In the genomic region with DNA sequence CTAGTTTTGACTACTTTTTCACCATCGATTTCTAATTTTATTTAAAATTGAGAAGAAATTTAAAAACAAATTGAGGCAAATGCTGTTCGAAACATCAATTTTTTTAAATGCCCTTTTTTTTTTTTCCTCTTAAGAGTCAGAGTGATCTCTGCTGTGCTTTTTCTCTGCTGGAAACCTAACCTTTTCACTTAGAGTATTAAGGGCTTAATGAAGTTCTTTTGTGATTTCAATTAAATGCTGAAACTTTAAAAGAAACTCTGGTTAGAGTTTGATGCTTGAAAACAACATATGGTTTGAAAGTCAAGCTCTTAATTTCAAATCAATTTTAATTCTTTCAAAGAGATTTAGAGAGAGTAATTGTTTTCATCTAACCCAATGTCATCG, we compare ENCODE assay signal across 2 cellular contexts.
TF ChIP-seq lines count a peak whose summit lies in the region.

No MANE protein-coding gene starts in this region.

TF ChIP-seq in H1, 55 proteins besides CTCF, POLR2A, EP300 and RAD21:
- TF ChIP-seq SP1 (IDR thresholded peaks at IDR 0.05; ENCODE audit: low read depth, low read length) (0 out of 2 replicates have a peak, but pooled peaks have one; percentile 20), CBX8 (IDR thresholded peaks at IDR 0.05; ENCODE audit: borderline replicate concordance, low read depth, low read length) (no peak)

TF ChIP-seq in HEK293T, 16 proteins besides CTCF, POLR2A, EP300 and RAD21:
- TF ChIP-seq FOXM1 (IDR thresholded peaks at IDR 0.05; ENCODE audit: borderline replicate concordance) (no peak), BHLHE40 (IDR thresholded peaks at IDR 0.05; ENCODE audit: borderline replicate concordance) (no peak), SP1 (IDR thresholded peaks at IDR 0.05) (no peak), ZNF384 (IDR thresholded peaks at IDR 0.05) (no peak), LEF1 (IDR thresholded peaks at IDR 0.05; ENCODE audit: borderline replicate concordance) (no peak), FOXK2 (IDR thresholded peaks at IDR 0.05) (no peak), FOXA1 (IDR thresholded peaks at IDR 0.05) (no peak), SUZ12 (IDR thresholded peaks at IDR 0.05) (no peak), NFRKB (IDR thresholded peaks at IDR 0.05) (no peak), ARNT (IDR thresholded peaks at IDR 0.05) (no peak), TARDBP (IDR thresholded peaks at IDR 0.05) (no peak)
